In genomic region chr7:19944363-19945120, GRCh38 we compare ENCODE assay signal across 16 cellular contexts.
"Had no signal": no experiment of that assay in that cellular context is flagged by ENCODE, and none has a peak within 500 bp of the region (broad histone marks: within the 10 kb centered on the region; RNA-seq: fewer than 3 reads in every experiment).

No MANE protein-coding gene starts in this region.

- H3K4me3 Mint-ChIP-seq: activated CD4-positive, alpha-beta T cell treated with anti-CD3 and anti-CD28 coated beads, Interleukin-2, amount 10 ng/mL, durations not matched to agents 24 days and 14 days; activated naive CD4-positive, alpha-beta T cell treated with anti-CD3 and anti-CD28 coated beads for 36 hours; central memory CD8-positive, alpha-beta T cell; dendritic cell treated with granulocyte-macrophage colony-stimulating factor and Interleukin-4, amounts not matched to agents 40 ng/mL and 50 ng/mL, for 4 days; naive thymus-derived CD4-positive, alpha-beta T cell; type B pancreatic cell; WTC11 had no signal

- H2AFZ ChIP-seq: hepatocyte had no signal

- H3K36me3 Mint-ChIP-seq: naive thymus-derived CD4-positive, alpha-beta T cell; type B pancreatic cell had no signal

- DNase-seq: activated CD4-positive, alpha-beta T cell treated with anti-CD3 and anti-CD28 coated beads, Interleukin-2, amount 10 ng/mL, durations not matched to agents 24 days and 14 days; activated naive CD4-positive, alpha-beta T cell treated with anti-CD3 and anti-CD28 coated beads for 36 hours; body of pancreas; left cardiac atrium; lower lobe of right lung; naive thymus-derived CD4-positive, alpha-beta T cell; right lobe of liver; stimulated activated CD4-positive, alpha-beta T cell treated with anti-CD3 and anti-CD28 coated beads, Interleukin-2, amount 100 ng/mL, for 24 hours; stimulated activated naive CD4-positive, alpha-beta T cell; substantia nigra; T-helper 1 cell had no signal

- H3K27me3 Mint-ChIP-seq: activated CD4-positive, alpha-beta T cell treated with anti-CD3 and anti-CD28 coated beads, Interleukin-2, amount 10 ng/mL, durations not matched to agents 24 days and 14 days; central memory CD8-positive, alpha-beta T cell; dendritic cell treated with granulocyte-macrophage colony-stimulating factor and Interleukin-4, amounts not matched to agents 40 ng/mL and 50 ng/mL, for 4 days; naive thymus-derived CD4-positive, alpha-beta T cell; type B pancreatic cell had no signal

- H3K4me3 ChIP-seq: body of pancreas, hepatocyte, lower lobe of right lung, right lobe of liver had no signal

- H3K27me3 ChIP-seq: body of pancreas, hepatocyte, right lobe of liver had no signal

- H3K9me3 Mint-ChIP-seq: type B pancreatic cell had no signal

- H3K4me2 ChIP-seq: hepatocyte had no signal

- H3K4me1 Mint-ChIP-seq: activated CD4-positive, alpha-beta T cell treated with anti-CD3 and anti-CD28 coated beads, Interleukin-2, amount 10 ng/mL, durations not matched to agents 24 days and 14 days; central memory CD8-positive, alpha-beta T cell; naive thymus-derived CD4-positive, alpha-beta T cell; WTC11 had no signal

- H3K27ac ChIP-seq: body of pancreas, hepatocyte, lower lobe of right lung, right lobe of liver had no signal

- H3K27ac Mint-ChIP-seq: activated CD4-positive, alpha-beta T cell treated with anti-CD3 and anti-CD28 coated beads, Interleukin-2, amount 10 ng/mL, durations not matched to agents 24 days and 14 days; activated naive CD4-positive, alpha-beta T cell treated with anti-CD3 and anti-CD28 coated beads for 36 hours; dendritic cell treated with granulocyte-macrophage colony-stimulating factor and Interleukin-4, amounts not matched to agents 40 ng/mL and 50 ng/mL, for 4 days; naive thymus-derived CD4-positive, alpha-beta T cell; type B pancreatic cell; WTC11 had no signal

- H3K9me3 ChIP-seq: body of pancreas, lower lobe of right lung, right lobe of liver had no signal

- H3K79me2 ChIP-seq: hepatocyte had no signal

- ATAC-seq: body of pancreas; left cardiac atrium; lower lobe of right lung; naive thymus-derived CD4-positive, alpha-beta T cell; right lobe of liver; WTC11 had no signal

- H3K4me1 ChIP-seq: body of pancreas, lower lobe of right lung, right lobe of liver had no signal

- H3K36me3 ChIP-seq: lower lobe of right lung, right lobe of liver had no signal
